ENCODE assay signal across 8 cellular contexts in genomic region chr14:69696633-69697557, GRCh38.
A peak's percentile ranks its signal among the peaks of the same experiment; 100 is the strongest.
DNase-seq lines count a peak whose midpoint lies in the region; ATAC-seq and TF ChIP-seq lines count a peak whose summit lies in the region.

No MANE protein-coding gene starts in this region.

- no peaks in the 10 kb centered on the region for H3K27me3 ChIP-seq in lower lobe of right lung (ENCODE audit: low read depth)

- H3K9me3 Mint-ChIP-seq in activated CD4-positive, alpha-beta T cell treated with anti-CD3 and anti-CD28 coated beads, Interleukin-2, amount 10 ng/mL, durations not matched to agents 7 days and 5 days: no peaks in the 10 kb centered on the region

- H3K4me3 Mint-ChIP-seq in activated CD4-positive, alpha-beta T cell treated with anti-CD3 and anti-CD28 coated beads, Interleukin-2, amount 10 ng/mL, durations not matched to agents 7 days and 5 days: peak overlapping the region; percentile 2

- H3K4me1 Mint-ChIP-seq in activated CD4-positive, alpha-beta T cell treated with anti-CD3 and anti-CD28 coated beads, Interleukin-2, amount 10 ng/mL, durations not matched to agents 7 days and 5 days: peaks cover 85% of the 10 kb centered on the region

- H3K4me1 ChIP-seq in lower lobe of right lung: peaks cover 98% of the 10 kb centered on the region

- H3K9me3 ChIP-seq in lower lobe of right lung: no peaks in the 10 kb centered on the region

- no peaks in the 10 kb centered on the region for H3K27me3 Mint-ChIP-seq in activated CD4-positive, alpha-beta T cell treated with anti-CD3 and anti-CD28 coated beads, Interleukin-2, amount 10 ng/mL, durations not matched to agents 7 days and 5 days

- CTCF ChIA-PET in activated CD4-positive, alpha-beta T cell treated with anti-CD3 and anti-CD28 coated beads, Interleukin-2, amount 10 ng/mL, durations not matched to agents 7 days and 5 days (lab: Charles Lee): no interaction called here

- H3K36me3 ChIP-seq in lower lobe of right lung: no peaks in the 10 kb centered on the region

- H3K36me3 Mint-ChIP-seq in activated CD4-positive, alpha-beta T cell treated with anti-CD3 and anti-CD28 coated beads, Interleukin-2, amount 10 ng/mL, durations not matched to agents 7 days and 5 days (ENCODE audit: low read depth): peaks cover 15% of the 10 kb centered on the region

- peak; percentile 21 for DNase-seq in stimulated activated CD4-positive, alpha-beta T cell treated with anti-CD3 and anti-CD28 coated beads, Interleukin-2, amount 100 ng/mL, for 4 hours (ENCODE audit: low read depth)
- DNase-seq in stimulated activated CD4-positive, alpha-beta T cell treated with anti-CD3 and anti-CD28 coated beads, Interleukin-12 subunit alpha, Interleukin-12 subunit beta, amount 100 ng/mL, for 4 hours: no peak
- DNase-seq in activated CD4-positive, alpha-beta T cell treated with anti-CD3 and anti-CD28 coated beads, Interleukin-2, amount 10 ng/mL, durations not matched to agents 7 days and 5 days: peak; percentile 45
- no peak for DNase-seq in lower lobe of right lung
- no peak for DNase-seq in GM19238 (ENCODE audit: insufficient read length, low spot score)
- DNase-seq in NCI-H1436 (lab: John Stamatoyannopoulos, UW): no peak
- DNase-seq in NCI-H2107 (lab: John Stamatoyannopoulos, UW): no peak
- no peak for DNase-seq in activated gamma-delta T cell treated with Interleukin-2 at 50 U/mL for 16 hours

- POLR2A ChIA-PET in activated CD4-positive, alpha-beta T cell treated with anti-CD3 and anti-CD28 coated beads, Interleukin-2, amount 10 ng/mL, durations not matched to agents 7 days and 5 days (lab: Charles Lee): no interaction called here

- ATAC-seq in lower lobe of right lung: no peak

- H3K4me3 ChIP-seq in lower lobe of right lung: no peak overlapping the region

- TF ChIP-seq CTCF in lower lobe of right lung (IDR thresholded peaks at IDR 0.05): no peak

- H3K27ac Mint-ChIP-seq in activated CD4-positive, alpha-beta T cell treated with anti-CD3 and anti-CD28 coated beads, Interleukin-2, amount 10 ng/mL, durations not matched to agents 7 days and 5 days: peak overlapping the region; percentile 66

- peak overlapping the region; percentile 74 for H3K27ac ChIP-seq in lower lobe of right lung

- intact Hi-C loops in lower lobe of right lung (cut with DNase I): no loop called here

Comparison
In these comparisons a context has a peak if more than half of its experiments do, and no peak if none do; other contexts are left out.
1. DNase-seq: peak in stimulated activated CD4-positive, alpha-beta T cell treated with anti-CD3 and anti-CD28 coated beads, Interleukin-2, amount 100 ng/mL, for 4 hours (single experiment) and activated CD4-positive, alpha-beta T cell treated with anti-CD3 and anti-CD28 coated beads, Interleukin-2, amount 10 ng/mL, durations not matched to agents 7 days and 5 days (single experiment); none in stimulated activated CD4-positive, alpha-beta T cell treated with anti-CD3 and anti-CD28 coated beads, Interleukin-12 subunit alpha, Interleukin-12 subunit beta, amount 100 ng/mL, for 4 hours (single experiment), lower lobe of right lung (single experiment), GM19238 (single experiment), NCI-H1436 (single experiment), NCI-H2107 (single experiment) and activated gamma-delta T cell treated with Interleukin-2 at 50 U/mL for 16 hours (single experiment).